ENCODE assay signal across 8 cellular contexts in the genomic region with DNA sequence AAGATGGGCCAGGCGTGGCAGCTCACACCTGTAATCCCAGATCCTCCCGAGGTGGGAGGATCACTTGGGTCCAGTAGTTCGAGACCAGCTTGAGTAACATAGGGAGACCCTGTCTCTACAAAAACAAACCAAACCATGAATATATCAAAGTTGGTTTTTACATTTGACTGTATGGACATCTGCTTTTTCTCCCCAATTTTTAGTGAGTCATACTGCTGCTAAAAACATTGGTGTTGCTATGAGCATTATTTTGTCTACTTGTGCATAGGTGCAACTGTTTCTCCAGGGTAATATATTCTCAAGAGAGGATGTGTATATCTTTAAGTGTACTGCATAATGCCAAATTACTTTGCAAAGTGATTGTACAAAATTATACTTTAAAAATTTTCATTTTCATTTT. TPM values are rescaled to one million over a fixed set of nuclear protein-coding genes. Genes with fewer than 3 reads are reported as not detected.
DNase-seq lines count a peak whose midpoint lies in the region; ATAC-seq and TF ChIP-seq lines count a peak whose summit lies in the region.

No MANE protein-coding gene starts in this region.

- TF ChIP-seq CTCF in 22Rv1 (IDR thresholded peaks at IDR 0.05), result no peak
- no peak for TF ChIP-seq CTCF in HL-60 (IDR thresholded peaks at IDR 0.05; ENCODE audit: insufficient read depth, low read length)
- TF ChIP-seq CTCF in astrocyte of the cerebellum (IDR thresholded peaks at IDR 0.05; ENCODE audit: low read depth, low read length, missing control alignments), result no peak
- no peak for TF ChIP-seq CTCF in mucosa of descending colon (IDR thresholded peaks at IDR 0.05)

- no peaks in the 10 kb centered on the region for H3K9me3 ChIP-seq in mucosa of descending colon

- no peaks in the 10 kb centered on the region for H3K36me3 ChIP-seq in mucosa of descending colon (ENCODE audit: low read depth)

- in situ Hi-C loops in astrocyte of the cerebellum (cut with HindIII; ENCODE audit: low sequenced_read_pairs), result no loop called here

- DNase-seq in HL-60 (ENCODE audit: low read depth in 1 of 2, low spot score in 1 of 2) (no peak), astrocyte of the cerebellum (ENCODE audit: low read depth) (no peak), mucosa of descending colon (no peak), NCI-H2227 (lab: John Stamatoyannopoulos, UW; ENCODE audit: unreplicated experiment) (no peak), NCI-H1105 treated with DMSO at 0.1 percent for 48 hours (lab: John Stamatoyannopoulos, UW) (no peak)

- H3K27ac ChIP-seq in 22Rv1 (peak overlapping the region; percentile 85), HL-60 (replicated peaks) (peak overlapping the region; percentile 70)

- peaks cover 23% of the 10 kb centered on the region for H3K4me1 ChIP-seq in mucosa of descending colon (ENCODE audit: low read depth)

- H3K4me3 ChIP-seq in HL-60 (replicated peaks; ENCODE audit: insufficient read depth, low read length), result peak overlapping the region; percentile 99
- H3K4me3 ChIP-seq in astrocyte of the cerebellum (ENCODE audit: low read depth, low read length), result peak overlapping the region; percentile 92
- peak overlapping the region; percentile 97 for H3K4me3 ChIP-seq in mucosa of descending colon

- ATAC-seq in mucosa of descending colon (no peak), HG02870 (IDR thresholded peaks at IDR 0.05; ENCODE audit: unreplicated experiment) (no peak), GM21447 (IDR thresholded peaks at IDR 0.05; ENCODE audit: unreplicated experiment) (no peak)

- H3K27me3 ChIP-seq in HL-60 (ENCODE audit: insufficient read depth, poor library complexity, severe bottlenecking), result no peaks in the 10 kb centered on the region

- intact Hi-C loops in mucosa of descending colon (cut with DNase I, micrococcal nuclease), result loop anchor here in 1 of 2 donors (10.0 kb wide), 1 partner anchor 75 kb away; the partner anchor contains the start of genes SBDS and TYW1

RNA-seq across cellular contexts. Expression of gene TMEM248, which starts 0.8 kb away (rescaled TPM):
- total RNA-seq in mucosa of descending colon, result 100 to 1,000 TPM; 101 to 130 (median 111) TPM
